In the genomic region with DNA sequence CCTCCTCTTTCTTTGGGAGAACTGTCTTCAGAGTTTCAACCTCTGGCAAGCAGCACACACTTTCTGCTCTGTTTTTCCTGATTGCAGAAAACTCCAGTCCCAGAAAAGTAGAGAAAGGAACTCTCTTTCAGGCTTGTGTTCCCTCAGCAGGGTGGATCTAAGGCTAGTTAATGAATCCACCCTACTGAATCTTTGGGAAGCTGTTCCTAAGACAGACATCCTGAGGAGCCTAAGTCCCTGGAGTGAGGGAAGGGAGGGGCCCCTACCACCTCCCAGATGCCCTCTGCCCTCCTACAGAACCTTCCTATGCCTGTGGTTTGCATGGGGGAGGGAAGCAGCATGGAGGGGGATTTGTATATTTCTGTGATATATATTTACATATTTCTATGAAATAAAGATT, we compare ENCODE assay signal across 21 cellular contexts.
A peak's percentile ranks its signal among the peaks of the same experiment; 100 is the strongest.
DNase-seq lines count a peak whose midpoint lies in the region; ATAC-seq and TF ChIP-seq lines count a peak whose summit lies in the region.
"Had no signal": no experiment of that assay in that cellular context is flagged by ENCODE, and none has a peak within 500 bp of the region (broad histone marks: within the 10 kb centered on the region; RNA-seq: fewer than 3 reads in every experiment).

No MANE protein-coding gene starts in this region.

- POLR2A ChIA-PET in WTC11 (lab: Charles Lee): no interaction called here

- TF ChIP-seq CTCF in WTC11 (IDR thresholded peaks at IDR 0.05) (no peak), upper lobe of right lung (IDR thresholded peaks at IDR 0.05) (no peak)

- no peaks in the 10 kb centered on the region for H3K27me3 Mint-ChIP-seq in stimulated activated naive CD8-positive, alpha-beta T cell treated with anti-CD3 and anti-CD28 coated beads, Interleukin-15, Interleukin-2, amounts not matched to agents 100 ng/mL and 50 ng/mL, for 24 hours
- H3K27me3 Mint-ChIP-seq in WTC11 (ENCODE audit: low read depth): no peaks in the 10 kb centered on the region
- H3K27me3 Mint-ChIP-seq: brain, T-helper 17 cell had no signal

- H3K27ac ChIP-seq in right cardiac atrium (ENCODE audit: low read length): peak overlapping the region; percentile 52
- H3K27ac ChIP-seq in upper lobe of right lung: peak overlapping the region; percentile 1
- H3K27ac ChIP-seq: foreskin keratinocyte, right lobe of liver, tibial artery, VCaP had no signal

- no peak overlapping the region for H3K4me3 Mint-ChIP-seq in stimulated activated naive CD8-positive, alpha-beta T cell treated with anti-CD3 and anti-CD28 coated beads, Interleukin-15, Interleukin-2, amounts not matched to agents 100 ng/mL and 50 ng/mL, for 24 hours
- no peak overlapping the region for H3K4me3 Mint-ChIP-seq in WTC11
- H3K4me3 Mint-ChIP-seq: activated CD4-positive, alpha-beta memory T cell treated with anti-CD3 and anti-CD28 coated beads, Interleukin-2, amount 10 ng/mL, durations not matched to agents 7 days and 5 days; activated naive CD4-positive, alpha-beta T cell treated with anti-CD3 and anti-CD28 coated beads, Interleukin-2, amount 10 ng/mL, durations not matched to agents 7 days and 5 days; activated T-cell treated with anti-CD3 and anti-CD28 coated beads, Interleukin-2, amount 50 U/mL, for 4 hours; brain; T-helper 17 cell had no signal

- intact Hi-C loops in right cardiac atrium (cut with DNase I) (no loop called here), upper lobe of right lung (cut with DNase I) (no loop called here)

- H3K4me3 ChIP-seq in right cardiac atrium (ENCODE audit: low read length) (no peak overlapping the region), upper lobe of right lung (no peak overlapping the region)
- H3K4me3 ChIP-seq: right lobe of liver, tibial artery had no signal

- CTCF ChIA-PET in WTC11 (lab: Charles Lee): interaction anchor here (0.9 kb wide), 1 partner anchor 358 kb away, joined by 3 read pairs; no protein-coding TSS in a partner anchor

- H3K4me1 ChIP-seq in right cardiac atrium (ENCODE audit: control insufficient read depth, insufficient read depth, low read length): peaks cover 6% of the 10 kb centered on the region
- H3K4me1 ChIP-seq in upper lobe of right lung: peaks cover 24% of the 10 kb centered on the region
- H3K4me1 ChIP-seq: right lobe of liver, tibial artery had no signal

- no peaks in the 10 kb centered on the region for H3K9me3 Mint-ChIP-seq in stimulated activated naive CD8-positive, alpha-beta T cell treated with anti-CD3 and anti-CD28 coated beads, Interleukin-15, Interleukin-2, amounts not matched to agents 100 ng/mL and 50 ng/mL, for 24 hours
- H3K9me3 Mint-ChIP-seq in WTC11: no peaks in the 10 kb centered on the region
- H3K9me3 Mint-ChIP-seq: activated CD4-positive, alpha-beta memory T cell treated with anti-CD3 and anti-CD28 coated beads, Interleukin-2, amount 10 ng/mL, durations not matched to agents 7 days and 5 days; activated naive CD4-positive, alpha-beta T cell treated with anti-CD3 and anti-CD28 coated beads, Interleukin-2, amount 10 ng/mL, durations not matched to agents 7 days and 5 days; activated T-cell treated with anti-CD3 and anti-CD28 coated beads, Interleukin-2, amount 50 U/mL, for 4 hours had no signal

- H3K27ac Mint-ChIP-seq in stimulated activated naive CD8-positive, alpha-beta T cell treated with anti-CD3 and anti-CD28 coated beads, Interleukin-15, Interleukin-2, amounts not matched to agents 100 ng/mL and 50 ng/mL, for 24 hours: peak overlapping the region; percentile 52
- H3K27ac Mint-ChIP-seq in WTC11: no peak overlapping the region
- H3K27ac Mint-ChIP-seq: activated CD4-positive, alpha-beta memory T cell treated with anti-CD3 and anti-CD28 coated beads, Interleukin-2, amount 10 ng/mL, durations not matched to agents 7 days and 5 days; activated naive CD4-positive, alpha-beta T cell treated with anti-CD3 and anti-CD28 coated beads, Interleukin-2, amount 10 ng/mL, durations not matched to agents 7 days and 5 days; T-helper 17 cell had no signal

- ATAC-seq in stimulated activated naive CD8-positive, alpha-beta T cell treated with anti-CD3 and anti-CD28 coated beads, Interleukin-15, Interleukin-2, amounts not matched to agents 100 U/mL and 50 U/mL, for 24 hours: no peak
- peak; percentile 73 for ATAC-seq in WTC11
- peak; percentile 74 to 93 for ATAC-seq in right cardiac atrium
- no peak for ATAC-seq in upper lobe of right lung
- ATAC-seq in HG02798 (IDR thresholded peaks at IDR 0.05; ENCODE audit: poor library complexity, unreplicated experiment): no peak
- ATAC-seq in GM19395 (IDR thresholded peaks at IDR 0.05; ENCODE audit: unreplicated experiment): no peak
- ATAC-seq: T-helper 17 cell had no signal

- peaks cover 57% of the 10 kb centered on the region for H3K4me1 Mint-ChIP-seq in stimulated activated naive CD8-positive, alpha-beta T cell treated with anti-CD3 and anti-CD28 coated beads, Interleukin-15, Interleukin-2, amounts not matched to agents 100 ng/mL and 50 ng/mL, for 24 hours (ENCODE audit: low read depth)
- H3K4me1 Mint-ChIP-seq in WTC11: peaks cover 24% of the 10 kb centered on the region

- H3K36me3 Mint-ChIP-seq in stimulated activated naive CD8-positive, alpha-beta T cell treated with anti-CD3 and anti-CD28 coated beads, Interleukin-15, Interleukin-2, amounts not matched to agents 100 ng/mL and 50 ng/mL, for 24 hours (ENCODE audit: low read depth): no peaks in the 10 kb centered on the region
- H3K36me3 Mint-ChIP-seq in WTC11: peaks cover 3% of the 10 kb centered on the region; the same call in 1 of the 2 replicates

- no peaks in the 10 kb centered on the region for H3K27me3 ChIP-seq in right cardiac atrium (ENCODE audit: control insufficient read depth, insufficient read depth)
- H3K27me3 ChIP-seq in upper lobe of right lung: no peaks in the 10 kb centered on the region
- H3K27me3 ChIP-seq: foreskin keratinocyte, right lobe of liver, tibial artery had no signal

- no peak for DNase-seq in stimulated activated naive CD8-positive, alpha-beta T cell treated with anti-CD3 and anti-CD28 coated beads, Interleukin-15, Interleukin-2, amounts not matched to agents 100 U/mL and 50 U/mL, for 24 hours
- DNase-seq in WTC11 (ENCODE audit: low spot score): no peak
- DNase-seq in right cardiac atrium: no peak
- DNase-seq in upper lobe of right lung: no peak
- DNase-seq in activated CD4-positive, alpha-beta T cell treated with anti-CD3 and anti-CD28 coated beads for 1 hour: no peak
- DNase-seq: activated CD4-positive, alpha-beta memory T cell treated with anti-CD3 and anti-CD28 coated beads, Interleukin-2, amount 10 ng/mL, durations not matched to agents 7 days and 5 days; activated naive CD4-positive, alpha-beta T cell treated with anti-CD3 and anti-CD28 coated beads, Interleukin-2, amount 10 ng/mL, durations not matched to agents 7 days and 5 days; activated T-cell treated with anti-CD3 and anti-CD28 coated beads, Interleukin-2, amount 50 U/mL, for 4 hours; NCI-H1436 treated with DMSO at 0.1 percent for 48 hours; NCI-H69; occipital lobe; right lobe of liver; stimulated activated CD4-positive, alpha-beta T cell treated with anti-CD3 and anti-CD28 coated beads, Interleukin-15, amount 100 ng/mL, for 24 hours; T-helper 17 cell; tibial artery had no signal

- H3K9me3 ChIP-seq in right cardiac atrium (ENCODE audit: control insufficient read depth, low read length) (no peaks in the 10 kb centered on the region), upper lobe of right lung (no peaks in the 10 kb centered on the region)
- H3K9me3 ChIP-seq: right lobe of liver, tibial artery had no signal

- H3K36me3 ChIP-seq in upper lobe of right lung: no peaks in the 10 kb centered on the region
- H3K36me3 ChIP-seq: right lobe of liver, tibial artery had no signal

TF ChIP-seq in WTC11, 78 proteins besides CTCF, POLR2A, EP300 and RAD21 (continues in another document):
- TF ChIP-seq NR3C1 (CRISPR knock-in tag; conservative IDR thresholded peaks at IDR 0.05; ENCODE audit: low read depth): no peak
- TF ChIP-seq, protein P1, sequence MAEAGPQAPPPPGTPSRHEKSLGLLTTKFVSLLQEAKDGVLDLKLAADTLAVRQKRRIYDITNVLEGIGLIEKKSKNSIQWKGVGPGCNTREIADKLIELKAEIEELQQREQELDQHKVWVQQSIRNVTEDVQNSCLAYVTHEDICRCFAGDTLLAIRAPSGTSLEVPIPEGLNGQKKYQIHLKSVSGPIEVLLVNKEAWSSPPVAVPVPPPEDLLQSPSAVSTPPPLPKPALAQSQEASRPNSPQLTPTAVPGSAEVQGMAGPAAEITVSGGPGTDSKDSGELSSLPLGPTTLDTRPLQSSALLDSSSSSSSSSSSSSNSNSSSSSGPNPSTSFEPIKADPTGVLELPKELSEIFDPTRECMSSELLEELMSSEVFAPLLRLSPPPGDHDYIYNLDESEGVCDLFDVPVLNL (CRISPR knock-in tag; IDR thresholded peaks at IDR 0.05; ENCODE audit: borderline replicate concordance, low read depth): no peak
- TF ChIP-seq, protein P2, sequence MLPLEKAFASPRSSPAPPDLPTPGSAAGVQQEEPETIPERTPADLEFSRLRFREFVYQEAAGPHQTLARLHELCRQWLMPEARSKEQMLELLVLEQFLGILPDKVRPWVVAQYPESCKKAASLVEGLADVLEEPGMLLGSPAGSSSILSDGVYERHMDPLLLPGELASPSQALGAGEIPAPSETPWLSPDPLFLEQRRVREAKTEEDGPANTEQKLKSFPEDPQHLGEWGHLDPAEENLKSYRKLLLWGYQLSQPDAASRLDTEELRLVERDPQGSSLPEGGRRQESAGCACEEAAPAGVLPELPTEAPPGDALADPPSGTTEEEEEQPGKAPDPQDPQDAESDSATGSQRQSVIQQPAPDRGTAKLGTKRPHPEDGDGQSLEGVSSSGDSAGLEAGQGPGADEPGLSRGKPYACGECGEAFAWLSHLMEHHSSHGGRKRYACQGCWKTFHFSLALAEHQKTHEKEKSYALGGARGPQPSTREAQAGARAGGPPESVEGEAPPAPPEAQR (CRISPR knock-in tag; IDR thresholded peaks at IDR 0.05): no peak
- TF ChIP-seq JAZF1 (CRISPR knock-in tag; IDR thresholded peaks at IDR 0.05): no peak
- no peak for TF ChIP-seq ZNF219 (CRISPR knock-in tag; IDR thresholded peaks at IDR 0.05; ENCODE audit: borderline replicate concordance)
- TF ChIP-seq EMX1 (CRISPR knock-in tag; IDR thresholded peaks at IDR 0.05): no peak
- TF ChIP-seq KAT7 (CRISPR knock-in tag; IDR thresholded peaks at IDR 0.05; ENCODE audit: borderline replicate concordance): no peak

Comparison
In these comparisons a context has a peak if more than half of its experiments do, and no peak if none do; other contexts are left out.
1. ATAC-seq: peak in WTC11 (single experiment) and right cardiac atrium (2 of 2); none in stimulated activated naive CD8-positive, alpha-beta T cell treated with anti-CD3 and anti-CD28 coated beads, Interleukin-15, Interleukin-2, amounts not matched to agents 100 U/mL and 50 U/mL, for 24 hours (single experiment), upper lobe of right lung (single experiment), HG02798 (single experiment) and GM19395 (single experiment).